ENCODE assay signal across 11 cellular contexts in genomic region chr1:32321712-32322291, GRCh38. TPM values are rescaled to one million over a fixed set of nuclear protein-coding genes. Genes with fewer than 3 reads are reported as not detected.
DNase-seq lines count a peak whose midpoint lies in the region; ATAC-seq and TF ChIP-seq lines count a peak whose summit lies in the region.
"Had no signal": no experiment of that assay in that cellular context is flagged by ENCODE, and none has a peak within 500 bp of the region (broad histone marks: within the 10 kb centered on the region; RNA-seq: fewer than 3 reads in every experiment).

No MANE protein-coding gene starts in this region.

- H3K36me3 Mint-ChIP-seq in activated naive CD4-positive, alpha-beta T cell treated with anti-CD3 and anti-CD28 coated beads for 36 hours (ENCODE audit: low read depth) = peaks cover 24% of the 10 kb centered on the region
- peaks cover under 1% of the 10 kb centered on the region for H3K36me3 Mint-ChIP-seq in T-helper 17 cell (ENCODE audit: low read depth)

- WGBS in thymus = 73% methylated on average over 5 of the region's 5 CpGs
- 58% methylated on average over 5 of the region's 5 CpGs for WGBS in esophagus muscularis mucosa

- H3K4me3 Mint-ChIP-seq in activated naive CD4-positive, alpha-beta T cell treated with anti-CD3 and anti-CD28 coated beads for 36 hours = no peak overlapping the region
- peak overlapping the region; percentile 78 for H3K4me3 Mint-ChIP-seq in T-helper 17 cell

- no peak for TF ChIP-seq POLR2A in esophagus muscularis mucosa (IDR thresholded peaks at IDR 0.05; ENCODE audit: low read depth)

- H3K27me3 ChIP-seq in thymus (ENCODE audit: control insufficient read depth, insufficient read depth) (no peaks in the 10 kb centered on the region), esophagus muscularis mucosa (no peaks in the 10 kb centered on the region)

- intact Hi-C loops in activated naive CD4-positive, alpha-beta T cell treated with anti-CD3 and anti-CD28 coated beads for 36 hours (cut with micrococcal nuclease) = no loop called here
- intact Hi-C loops in esophagus muscularis mucosa (cut with DNase I) = no loop called here

- no peaks in the 10 kb centered on the region for H3K9me3 ChIP-seq in T-helper 17 cell (ENCODE audit: control insufficient read depth, low read length, poor library complexity, severe bottlenecking)
- no peaks in the 10 kb centered on the region for H3K9me3 ChIP-seq in thymus (ENCODE audit: control insufficient read depth)
- no peaks in the 10 kb centered on the region for H3K9me3 ChIP-seq in esophagus muscularis mucosa

- H3K27ac ChIP-seq in epithelial cell of prostate = peak overlapping the region; percentile 62
- peak overlapping the region; percentile 68 for H3K27ac ChIP-seq in thymus (ENCODE audit: low read depth)
- no peak overlapping the region for H3K27ac ChIP-seq in esophagus muscularis mucosa (replicated peaks in 1 of 4)

- H3K4me1 Mint-ChIP-seq in activated naive CD4-positive, alpha-beta T cell treated with anti-CD3 and anti-CD28 coated beads for 36 hours (ENCODE audit: low read depth) = peaks cover 41% of the 10 kb centered on the region
- H3K4me1 Mint-ChIP-seq in T-helper 17 cell = peaks cover 28% of the 10 kb centered on the region

- no peaks in the 10 kb centered on the region for H3K27me3 Mint-ChIP-seq in activated naive CD4-positive, alpha-beta T cell treated with anti-CD3 and anti-CD28 coated beads for 36 hours (ENCODE audit: low read depth)
- H3K27me3 Mint-ChIP-seq in T-helper 17 cell = no peaks in the 10 kb centered on the region

- H3K4me3 ChIP-seq in thymus (ENCODE audit: low read length) (no peak overlapping the region), esophagus muscularis mucosa (no peak overlapping the region)

- H3K27ac Mint-ChIP-seq in activated naive CD4-positive, alpha-beta T cell treated with anti-CD3 and anti-CD28 coated beads for 36 hours = peak overlapping the region; percentile 91
- H3K27ac Mint-ChIP-seq in T-helper 17 cell = peak overlapping the region; percentile 82

- peak; percentile 42 for DNase-seq in activated naive CD4-positive, alpha-beta T cell treated with anti-CD3 and anti-CD28 coated beads for 36 hours
- no peak for DNase-seq in activated naive CD4-positive, alpha-beta T cell treated with anti-CD3 and anti-CD28 coated beads, Interleukin-2, amount 50 U/mL, for 16 hours
- DNase-seq in T-helper 17 cell (no peak), epithelial cell of prostate (ENCODE audit: low read depth, low spot score) (no peak), esophagus muscularis mucosa (ENCODE audit: extremely low spot score) (no peak)
- DNase-seq: foreskin fibroblast, NCI-H1105 treated with DMSO at 0.1 percent for 48 hours had no signal

- H3K4me1 ChIP-seq in thymus (ENCODE audit: control insufficient read depth, insufficient read depth, low read length) (peaks cover 4% of the 10 kb centered on the region), esophagus muscularis mucosa (peaks cover 0 to 5% (median 2%) of the 10 kb centered on the region in 4 donors)

- no peak for TF ChIP-seq EP300 in esophagus muscularis mucosa (IDR thresholded peaks at IDR 0.05)

- no peaks in the 10 kb centered on the region for H3K9me3 Mint-ChIP-seq in activated naive CD4-positive, alpha-beta T cell treated with anti-CD3 and anti-CD28 coated beads for 36 hours

- peak; percentile 85 for ATAC-seq in T-helper 17 cell
- no peak for ATAC-seq in GM18861 (IDR thresholded peaks at IDR 0.05; ENCODE audit: unreplicated experiment)
- ATAC-seq in GM21367 (IDR thresholded peaks at IDR 0.05; ENCODE audit: unreplicated experiment) = no peak
- ATAC-seq: SK-N-SH treated with all-trans-retinoic acid at 6 μM for 48 hours had no signal

- H3K36me3 ChIP-seq in thymus (ENCODE audit: control insufficient read depth, insufficient read depth) (peaks cover 50% of the 10 kb centered on the region), esophagus muscularis mucosa (peaks cover 16 to 88% (median 72%) of the 10 kb centered on the region in 4 donors)

- CTCF ChIA-PET in activated naive CD4-positive, alpha-beta T cell treated with anti-CD3 and anti-CD28 coated beads for 36 hours (lab: Charles Lee) = interaction anchor here (0.6 to 3.0 kb wide), 10 partner anchors 11 to 717 kb away, joined by 3 to 20 read pairs (median 4); no protein-coding TSS in a partner anchor

- no peak for TF ChIP-seq CTCF in esophagus muscularis mucosa (IDR thresholded peaks at IDR 0.05)

RNA-seq across cellular contexts. Expression of gene MARCKSL1, which starts 14.2 kb away (rescaled TPM):
- total RNA-seq in activated naive CD4-positive, alpha-beta T cell treated with anti-CD3 and anti-CD28 coated beads for 36 hours = 10 to 100 TPM; 14.4 to 15.9 TPM
- total RNA-seq in T-helper 17 cell (10 to 100 TPM; 18.4 to 24.4 TPM), esophagus muscularis mucosa (10 to 100 TPM in 2 of 4 donors, 1 to 10 TPM in 2; 4.2 to 10.9 (median 9.2) TPM)
- polyA plus RNA-seq in thymus = 113 TPM

RNA-seq across cellular contexts. Expression of gene HDAC1, which starts 29.9 kb away (rescaled TPM):
- 100 to 1,000 TPM; 111 to 120 TPM for total RNA-seq in activated naive CD4-positive, alpha-beta T cell treated with anti-CD3 and anti-CD28 coated beads for 36 hours
- 10 to 100 TPM; 81.6 to 86.2 TPM for total RNA-seq in T-helper 17 cell
- 103 TPM for polyA plus RNA-seq in thymus
- total RNA-seq in esophagus muscularis mucosa = 10 to 100 TPM; 42.8 to 70.4 (median 51.4) TPM

RNA-seq across cellular contexts. Expression of gene FAM229A, which starts 40.5 kb away (rescaled TPM):
- total RNA-seq in activated naive CD4-positive, alpha-beta T cell treated with anti-CD3 and anti-CD28 coated beads for 36 hours = 1 to 10 TPM; 2.1 to 3.4 TPM
- 10 to 100 TPM; 30.1 to 32.9 TPM for total RNA-seq in T-helper 17 cell
- 14.6 TPM for polyA plus RNA-seq in thymus
- total RNA-seq in esophagus muscularis mucosa = 1 to 10 TPM; 1.3 to 8.7 (median 4.9) TPM

RNA-seq across cellular contexts. Expression of gene TSSK3, which starts 40.5 kb away (rescaled TPM):
- total RNA-seq in activated naive CD4-positive, alpha-beta T cell treated with anti-CD3 and anti-CD28 coated beads for 36 hours = 1 to 10 TPM in 1 of 2 experiments, under 1 TPM in 1; 0.84 to 1.9 TPM
- total RNA-seq in T-helper 17 cell = 1 to 10 TPM in 1 of 2 donors, not detected in 1; 1.2 TPM
- 2.6 TPM for polyA plus RNA-seq in thymus
- total RNA-seq in esophagus muscularis mucosa = 1 to 10 TPM in 1 of 4 donors, under 1 TPM in 1, not detected in 2; 0.86 to 3.7 TPM

Comparison
In these comparisons a context has a peak if more than half of its experiments do, and no peak if none do; other contexts are left out.
1. H3K27ac ChIP-seq: peak in epithelial cell of prostate (single experiment) and thymus (single experiment); none in esophagus muscularis mucosa (0 of 4).